Comparison of ENCODE assay signal across 15 cellular contexts in the genomic region with DNA sequence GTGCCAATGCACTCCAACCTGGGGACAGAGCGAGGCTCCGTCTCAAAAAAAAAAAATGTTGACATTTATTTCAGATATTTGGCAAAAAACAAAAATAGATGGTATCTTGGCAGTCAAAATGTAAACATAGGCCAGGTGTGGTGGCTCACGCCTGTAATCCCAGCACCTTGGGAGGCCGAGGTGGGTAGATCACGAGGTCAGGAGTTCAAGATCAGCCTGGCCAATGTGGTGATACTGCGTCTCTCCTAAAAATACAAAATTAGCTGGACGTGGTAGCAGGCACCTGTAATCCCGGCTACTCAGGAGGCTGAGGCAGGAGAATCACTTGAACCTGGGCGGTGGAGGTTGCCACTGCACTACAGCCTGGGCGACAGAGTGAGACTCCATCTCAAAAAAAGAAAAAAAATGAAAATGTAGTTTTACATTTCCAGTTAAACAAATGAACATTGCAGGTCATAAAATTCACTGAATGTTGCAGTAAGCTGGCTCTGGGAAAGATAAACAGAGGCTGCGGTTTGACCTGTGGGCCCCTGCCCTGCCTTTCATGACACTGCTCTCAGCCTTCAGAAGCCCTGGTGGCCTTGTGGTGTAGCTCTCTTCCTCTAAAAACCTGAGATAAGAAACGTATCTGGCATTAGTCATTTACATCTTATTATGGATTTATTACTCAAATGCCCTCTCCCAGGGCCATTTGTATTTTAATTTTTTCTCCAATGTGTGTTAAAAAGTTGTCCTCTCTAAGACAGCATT. TPM values are rescaled to one million over a fixed set of nuclear protein-coding genes. Genes with fewer than 3 reads are reported as not detected.
DNase-seq lines count a peak whose midpoint lies in the region; ATAC-seq and TF ChIP-seq lines count a peak whose summit lies in the region.
"Had no signal": no experiment of that assay in that cellular context is flagged by ENCODE, and none has a peak within 500 bp of the region (broad histone marks: within the 10 kb centered on the region; RNA-seq: fewer than 3 reads in every experiment).

No MANE protein-coding gene starts in this region.

- no peak overlapping the region for H3K27ac ChIP-seq in mesenchymal stem cell (ENCODE audit: low read length, poor library complexity, severe bottlenecking)
- H3K27ac ChIP-seq in GM23248 = no peak overlapping the region
- H3K27ac ChIP-seq in CD8-positive, alpha-beta memory T cell (ENCODE audit: low read depth, low read length) = no peak overlapping the region
- H3K27ac ChIP-seq: C4-2B, psoas muscle had no signal

- H3K4ac ChIP-seq in mesenchymal stem cell (ENCODE audit: low read depth in 1 of 2, low read length in 2 of 2) = no peak overlapping the region

- H3K9me3 ChIP-seq in mesenchymal stem cell (ENCODE audit: control insufficient read depth, low read length) (no peaks in the 10 kb centered on the region), GM23248 (ENCODE audit: low read depth) (no peaks in the 10 kb centered on the region)
- no peaks in the 10 kb centered on the region for H3K9me3 ChIP-seq in CD8-positive, alpha-beta memory T cell (ENCODE audit: low read length)
- H3K9me3 ChIP-seq: MG63, psoas muscle had no signal

- CTCF ChIA-PET in CD8-positive, alpha-beta memory T cell (lab: Charles Lee) = interaction anchor here (5.4 kb wide), 1 partner anchor 326 kb away, joined by 31 read pairs; no protein-coding TSS in a partner anchor

- no peaks in the 10 kb centered on the region for H3K36me3 Mint-ChIP-seq in activated T-helper 2 cell treated with anti-CD3 and anti-CD28 coated beads, Interferon-gamma antibody, Interleukin-2, Interleukin-4, amounts not matched to agents 10 μg/mL and 5 μg/mL and 100 μg/mL, durations not matched to agents 14 hours and 24 hours and 36 hours (ENCODE audit: low read depth)
- no peaks in the 10 kb centered on the region for H3K36me3 Mint-ChIP-seq in CD8-positive, alpha-beta memory T cell
- H3K36me3 Mint-ChIP-seq: stimulated activated naive B cell treated with anti-CD40 and anti-IgM and Interleukin-4, amounts not matched to agents 10 μg/mL and 1 μg/mL and 100 μg/mL, for 72 hours had no signal

- H2BK15ac ChIP-seq in mesenchymal stem cell (ENCODE audit: low read depth, poor library complexity, severe bottlenecking) = no peak overlapping the region

- TF ChIP-seq CTCF in NB4 (IDR thresholded peaks at IDR 0.05; ENCODE audit: low read depth, low read length) = no peak

- peaks cover 9% of the 10 kb centered on the region for H3K79me1 ChIP-seq in mesenchymal stem cell (replicated peaks; ENCODE audit: low read length, poor library complexity, severe bottlenecking)

- POLR2A ChIA-PET in CD8-positive, alpha-beta memory T cell (lab: Charles Lee) = no interaction called here

- no peaks in the 10 kb centered on the region for H3F3A ChIP-seq in GM23248 (ENCODE audit: insufficient read depth)

- H3K14ac ChIP-seq in mesenchymal stem cell (ENCODE audit: low read length in 2 of 2) = no peak overlapping the region

- H4K20me1 ChIP-seq in GM23248 (ENCODE audit: insufficient read depth) = no peaks in the 10 kb centered on the region

- H3K4me3 ChIP-seq in NB4 (ENCODE audit: low read depth, low read length) (no peak overlapping the region), mesenchymal stem cell (ENCODE audit: insufficient read depth in 1 of 2, low read depth in 1 of 2, low read length in 2 of 2) (no peak overlapping the region), GM23248 (no peak overlapping the region)
- H3K4me3 ChIP-seq in CD8-positive, alpha-beta memory T cell (ENCODE audit: low read length) = no peak overlapping the region
- H3K4me3 ChIP-seq: MG63, psoas muscle had no signal

- H3K27me3 ChIP-seq in mesenchymal stem cell (ENCODE audit: control insufficient read depth in 1 of 2, insufficient read depth in 1 of 2, low read length in 2 of 2) = no peaks in the 10 kb centered on the region
- H3K27me3 ChIP-seq in GM23248 (replicated peaks; ENCODE audit: insufficient read depth) = no peaks in the 10 kb centered on the region
- peaks cover 6% of the 10 kb centered on the region for H3K27me3 ChIP-seq in CD8-positive, alpha-beta memory T cell (ENCODE audit: insufficient read depth, low read length, poor library complexity, severe bottlenecking)
- H3K27me3 ChIP-seq: MG63 had no signal

- H3K27me3 Mint-ChIP-seq in activated T-helper 2 cell treated with anti-CD3 and anti-CD28 coated beads, Interferon-gamma antibody, Interleukin-2, Interleukin-4, amounts not matched to agents 10 μg/mL and 5 μg/mL and 100 μg/mL, durations not matched to agents 14 hours and 24 hours and 36 hours (ENCODE audit: low read depth) = peaks cover 7% of the 10 kb centered on the region
- peaks cover 4 to 22% of the 10 kb centered on the region in 2 donors for H3K27me3 Mint-ChIP-seq in CD8-positive, alpha-beta memory T cell

- H4K91ac ChIP-seq in mesenchymal stem cell (ENCODE audit: low read length) = no peak overlapping the region

- WGBS in mesenchymal stem cell = 61% methylated on average over 9 of the region's 12 CpGs
- WGBS in GM23248 (ENCODE audit: low coverage in 1 of 2, low lambda C conversion rate in 2 of 2, missing lambda C conversion rate in 2 of 2), 2 experiments = 83 to 85% methylated on average over 12 of the region's 12 CpGs

- no peak overlapping the region for H4K8ac ChIP-seq in mesenchymal stem cell (ENCODE audit: low read length)

- no peaks in the 10 kb centered on the region for H3K9me2 ChIP-seq in GM23248 (ENCODE audit: insufficient read depth)

- no peak overlapping the region for H2BK120ac ChIP-seq in mesenchymal stem cell (ENCODE audit: low read depth, low read length)

- no peak overlapping the region for H3K4me3 Mint-ChIP-seq in activated T-helper 2 cell treated with anti-CD3 and anti-CD28 coated beads, Interferon-gamma antibody, Interleukin-2, Interleukin-4, amounts not matched to agents 10 μg/mL and 5 μg/mL and 100 μg/mL, durations not matched to agents 14 hours and 24 hours and 36 hours (ENCODE audit: low read depth)
- H3K4me3 Mint-ChIP-seq in CD8-positive, alpha-beta memory T cell = no peak overlapping the region
- H3K4me3 Mint-ChIP-seq: activated T-cell treated with anti-CD3 and anti-CD28 coated beads, Interleukin-2, amount 50 U/mL, for 4 hours; mesothelial cell of epicardium; stimulated activated naive B cell treated with anti-CD40 and anti-IgM and Interleukin-4, amounts not matched to agents 10 μg/mL and 1 μg/mL and 100 μg/mL, for 72 hours had no signal

- DNase-seq in EH (ENCODE audit: low read depth) (peak; percentile 26), NB4 (ENCODE audit: low read depth) (peak; percentile 83), mesenchymal stem cell (peak; percentile 66), NCI-H774 (lab: John Stamatoyannopoulos, UW) (no peak), GM23248 (no peak), left cardiac atrium (no peak)
- peak; percentile 13 for DNase-seq in activated T-helper 2 cell treated with anti-CD3 and anti-CD28 coated beads, Interferon-gamma antibody, Interleukin-2, Interleukin-4, amounts not matched to agents 10 μg/mL and 5 μg/mL and 100 μg/mL, durations not matched to agents 14 hours and 24 hours and 36 hours (ENCODE audit: low spot score)
- no peak for DNase-seq in CD8-positive, alpha-beta memory T cell
- DNase-seq: activated T-cell treated with anti-CD3 and anti-CD28 coated beads, Interleukin-2, amount 50 U/mL, for 4 hours; MG63; NCI-H446 treated with DMSO at 0.1 percent for 48 hours; psoas muscle; stimulated activated naive B cell treated with anti-CD40 and anti-IgM and Interleukin-4, amounts not matched to agents 10 μg/mL and 1 μg/mL and 100 μg/mL, for 72 hours had no signal

- H2BK12ac ChIP-seq in mesenchymal stem cell (ENCODE audit: low read length in 2 of 2) = peak overlapping the region in 1 of 2 experiments; percentile 41

- ATAC-seq in left cardiac atrium = no peak
- ATAC-seq: psoas muscle; stimulated activated naive B cell treated with anti-CD40 and anti-IgM and Interleukin-4, amounts not matched to agents 10 μg/mL and 1 μg/mL and 100 μg/mL, for 72 hours had no signal

- H2BK5ac ChIP-seq in mesenchymal stem cell (ENCODE audit: low read depth, low read length, poor library complexity, severe bottlenecking) = no peak overlapping the region

- peaks cover 6% of the 10 kb centered on the region for H3K9me3 Mint-ChIP-seq in activated T-helper 2 cell treated with anti-CD3 and anti-CD28 coated beads, Interferon-gamma antibody, Interleukin-2, Interleukin-4, amounts not matched to agents 10 μg/mL and 5 μg/mL and 100 μg/mL, durations not matched to agents 14 hours and 24 hours and 36 hours
- peaks cover 0 to 5% (median 4%) of the 10 kb centered on the region in 5 donors for H3K9me3 Mint-ChIP-seq in CD8-positive, alpha-beta memory T cell

- peaks cover 11% of the 10 kb centered on the region for H3K4me1 Mint-ChIP-seq in activated T-helper 2 cell treated with anti-CD3 and anti-CD28 coated beads, Interferon-gamma antibody, Interleukin-2, Interleukin-4, amounts not matched to agents 10 μg/mL and 5 μg/mL and 100 μg/mL, durations not matched to agents 14 hours and 24 hours and 36 hours (ENCODE audit: low read depth)
- H3K4me1 Mint-ChIP-seq in CD8-positive, alpha-beta memory T cell = peaks cover 9 to 15% (median 12%) of the 10 kb centered on the region in 3 donors

- H3K23ac ChIP-seq in mesenchymal stem cell (ENCODE audit: low read length in 2 of 2) = no peak overlapping the region

- no peak for TF ChIP-seq POLR2A in NB4 (IDR thresholded peaks at IDR 0.05; ENCODE audit: extremely low read depth, insufficient read length)

- H3K18ac ChIP-seq in mesenchymal stem cell (ENCODE audit: low read depth in 1 of 2, low read length in 2 of 2) = no peak overlapping the region

- H3K4me1 ChIP-seq in mesenchymal stem cell (ENCODE audit: control insufficient read depth, insufficient read depth, low read depth, low read length) (peaks cover 4% of the 10 kb centered on the region), GM23248 (ENCODE audit: insufficient read depth) (peaks cover 18% of the 10 kb centered on the region)
- no peaks in the 10 kb centered on the region for H3K4me1 ChIP-seq in CD8-positive, alpha-beta memory T cell (ENCODE audit: insufficient read depth, low read length)
- H3K4me1 ChIP-seq: psoas muscle had no signal

- intact Hi-C loops in activated T-helper 2 cell treated with anti-CD3 and anti-CD28 coated beads, Interferon-gamma antibody, Interleukin-2, Interleukin-4, amounts not matched to agents 10 μg/mL and 5 μg/mL and 100 μg/mL, durations not matched to agents 14 hours and 24 hours and 36 hours (cut with micrococcal nuclease) = loop anchor here (5.0 kb wide), 2 partner anchors 286 to 756 kb away; no protein-coding TSS in a partner anchor
- intact Hi-C loops in left cardiac atrium (cut with DNase I) = loop anchor here (2.0 to 10.0 kb wide), 3 partner anchors 206 to 293 kb away; no protein-coding TSS in a partner anchor

- H2AK5ac ChIP-seq in mesenchymal stem cell (ENCODE audit: low read length, severe bottlenecking) = no peak overlapping the region

- no peak overlapping the region for H3K27ac Mint-ChIP-seq in activated T-helper 2 cell treated with anti-CD3 and anti-CD28 coated beads, Interferon-gamma antibody, Interleukin-2, Interleukin-4, amounts not matched to agents 10 μg/mL and 5 μg/mL and 100 μg/mL, durations not matched to agents 14 hours and 24 hours and 36 hours
- H3K27ac Mint-ChIP-seq in CD8-positive, alpha-beta memory T cell = peak overlapping the region in 1 of 8 donors; percentile 42
- H3K27ac Mint-ChIP-seq: stimulated activated naive B cell treated with anti-CD40 and anti-IgM and Interleukin-4, amounts not matched to agents 10 μg/mL and 1 μg/mL and 100 μg/mL, for 72 hours had no signal

- H3K79me2 ChIP-seq in GM23248 (ENCODE audit: insufficient read depth) = no peaks in the 10 kb centered on the region

- H3K4me2 ChIP-seq in mesenchymal stem cell (ENCODE audit: low read length, poor library complexity, severe bottlenecking) = no peak overlapping the region
- H3K4me2 ChIP-seq in GM23248 (ENCODE audit: unreplicated experiment) = no peak overlapping the region

- in situ Hi-C loops in GM23248 (cut with MboI) = loop anchor here (10.0 to 25.0 kb wide), 2 partner anchors 313 to 771 kb away; no protein-coding TSS in a partner anchor

- no peaks in the 10 kb centered on the region for H3K36me3 ChIP-seq in mesenchymal stem cell (ENCODE audit: control insufficient read depth in 1 of 2, insufficient read depth in 2 of 2, low read depth in 1 of 2, low read length in 2 of 2)
- H3K36me3 ChIP-seq in GM23248 (ENCODE audit: low read depth) = no peaks in the 10 kb centered on the region
- no peaks in the 10 kb centered on the region for H3K36me3 ChIP-seq in CD8-positive, alpha-beta memory T cell (ENCODE audit: insufficient read depth, low read length)
- H3K36me3 ChIP-seq: MG63 had no signal

- no peak overlapping the region for H2AFZ ChIP-seq in mesenchymal stem cell (ENCODE audit: low read depth, low read length)
- H2AFZ ChIP-seq in GM23248 = no peak overlapping the region

- H3K9ac ChIP-seq in mesenchymal stem cell (ENCODE audit: low read length) (no peak overlapping the region), GM23248 (no peak overlapping the region)

RNA-seq across cellular contexts. Expression of a gene that starts 12.2 kb away (rescaled TPM):
- total RNA-seq in activated T-helper 2 cell treated with anti-CD3 and anti-CD28 coated beads, Interferon-gamma antibody, Interleukin-2, Interleukin-4, amounts not matched to agents 10 μg/mL and 5 μg/mL and 100 μg/mL, durations not matched to agents 14 hours and 24 hours and 36 hours = not detected in 2 replicates
- polyA plus RNA-seq in mesenchymal stem cell (2013, experiment 1 of 2) = 12.6 TPM
- polyA plus RNA-seq in mesenchymal stem cell (2013, experiment 2 of 2) = 11.5 TPM
- 1.6 and 3.3 TPM in 2 replicates for total RNA-seq in GM23248 (2014; rRNA removed; shearing (Covaris generic))
- 2.0 and 2.1 TPM in 2 replicates for polyA plus RNA-seq in GM23248 (2016; fragmentation: Nextera tagmentation; extraction: Ambion mirVana)
- 1 to 10 TPM; 3.7 to 5.4 TPM for total RNA-seq in left cardiac atrium
- total RNA-seq in CD8-positive, alpha-beta memory T cell = under 1 TPM; 0.31 to 0.47 TPM
- polyA plus RNA-seq in CD8-positive, alpha-beta memory T cell = 0.83 TPM

Comparison
In these comparisons a context has a peak if more than half of its experiments do, and no peak if none do; other contexts are left out.
1. DNase-seq: peak in EH (single experiment), NB4 (single experiment), activated T-helper 2 cell treated with anti-CD3 and anti-CD28 coated beads, Interferon-gamma antibody, Interleukin-2, Interleukin-4, amounts not matched to agents 10 μg/mL and 5 μg/mL and 100 μg/mL, durations not matched to agents 14 hours and 24 hours and 36 hours (single experiment) and mesenchymal stem cell (single experiment); none in NCI-H774 (single experiment), GM23248 (single experiment), left cardiac atrium (single experiment) and CD8-positive, alpha-beta memory T cell (0 of 5).